Comparison of ENCODE assay signal across 15 cellular contexts in the genomic region with DNA sequence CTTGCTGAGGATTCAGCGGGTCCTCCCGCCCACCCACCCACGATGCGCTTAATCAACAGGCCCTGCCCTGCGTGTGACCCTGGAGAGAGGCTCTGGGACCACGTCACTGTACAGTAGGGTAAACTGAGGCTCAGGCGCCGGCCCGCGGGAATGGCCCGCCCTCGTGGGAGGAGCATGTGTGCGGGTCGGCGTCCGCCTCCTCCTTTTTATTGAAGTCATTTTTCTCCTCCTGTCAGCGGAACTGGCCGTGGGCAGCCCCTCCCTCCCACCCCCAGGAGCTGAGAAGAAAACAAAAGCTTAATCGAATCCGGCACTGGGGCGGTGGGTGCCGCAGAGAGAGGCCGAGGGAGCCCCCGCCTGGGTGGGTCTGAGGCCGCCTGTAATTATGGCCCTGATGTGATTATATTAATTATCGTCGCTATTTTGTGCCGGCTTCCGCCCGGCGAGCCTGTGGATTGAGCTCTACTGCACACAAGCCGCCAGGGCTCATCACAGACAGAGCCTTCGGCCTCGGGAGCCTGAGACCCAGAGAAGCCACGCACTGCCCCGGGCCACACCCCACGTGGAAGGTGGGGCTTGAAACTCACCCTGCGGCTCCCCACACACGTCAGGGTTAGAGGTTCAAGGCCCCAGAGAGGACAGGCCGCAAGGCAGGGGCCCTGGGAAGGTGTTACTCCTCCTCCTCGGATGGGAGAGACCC. TPM values are rescaled to one million over a fixed set of nuclear protein-coding genes. Genes with fewer than 3 reads are reported as not detected.
DNase-seq lines count a peak whose midpoint lies in the region; ATAC-seq and TF ChIP-seq lines count a peak whose summit lies in the region.
"Had no signal": no experiment of that assay in that cellular context is flagged by ENCODE, and none has a peak within 500 bp of the region (broad histone marks: within the 10 kb centered on the region; RNA-seq: fewer than 3 reads in every experiment).

No MANE protein-coding gene starts in this region.

- DNase-seq in COLO668 (lab: John Stamatoyannopoulos, UW; ENCODE audit: unreplicated experiment): peak; percentile 27
- peak; percentile 43 for DNase-seq in NCI-H1105 treated with DMSO at 0.1 percent for 48 hours (lab: John Stamatoyannopoulos, UW)
- DNase-seq in astrocyte of the hippocampus (ENCODE audit: low read depth, low spot score): peak; percentile 42
- DNase-seq in osteoblast (ENCODE audit: insufficient read length, low spot score, missing footprints): peak; percentile 88
- DNase-seq in NCI-H2171 (lab: John Stamatoyannopoulos, UW): no peak
- no peak for DNase-seq in NCI-H526 treated with DMSO at 0.1 percent for 48 hours (lab: John Stamatoyannopoulos, UW)
- DNase-seq: activated CD4-positive, CD25-positive, alpha-beta regulatory T cell treated with anti-CD3 and anti-CD28 coated beads, Interleukin-2, amount 50 U/mL, for 72 hours; hippocampal formation; NCI-H774; RPMI8226 had no signal

- H3K27ac ChIP-seq in osteoblast (ENCODE audit: low read depth, low read length): no peak overlapping the region
- H3K27ac ChIP-seq: KMS-11, psoas muscle had no signal

- no peak overlapping the region for H2AFZ ChIP-seq in osteoblast (ENCODE audit: low read length)

- ATAC-seq in HG03025 (IDR thresholded peaks at IDR 0.05; ENCODE audit: low FRiP score, unreplicated experiment): no peak
- ATAC-seq in HG02852 (IDR thresholded peaks at IDR 0.05; ENCODE audit: unreplicated experiment): no peak
- ATAC-seq: psoas muscle had no signal

- H3K27me3 ChIP-seq in osteoblast (ENCODE audit: insufficient read depth, low read length): peaks cover 15% of the 10 kb centered on the region

- H3K4me2 ChIP-seq in osteoblast (ENCODE audit: insufficient read depth, low read length): no peak overlapping the region
- H3K4me2 ChIP-seq: KMS-11 had no signal

- no peaks in the 10 kb centered on the region for H4K20me1 ChIP-seq in osteoblast (ENCODE audit: insufficient read depth, low read length)

- H3K36me3 ChIP-seq in osteoblast (ENCODE audit: insufficient read depth, low read length): no peaks in the 10 kb centered on the region

- H3K4me1 ChIP-seq in osteoblast (ENCODE audit: insufficient read depth, low read length): no peaks in the 10 kb centered on the region
- H3K4me1 ChIP-seq: psoas muscle had no signal

- H3K79me2 ChIP-seq in osteoblast (ENCODE audit: insufficient read depth, low read length): no peaks in the 10 kb centered on the region

- TF ChIP-seq CTCF in osteoblast (IDR thresholded peaks at IDR 0.05; ENCODE audit: extremely low read depth, low read depth, low read length): no peak

- H3K4me3 ChIP-seq in osteoblast (ENCODE audit: insufficient read depth, low read length): no peak overlapping the region
- H3K4me3 ChIP-seq: psoas muscle had no signal

- H3K9me3 ChIP-seq in osteoblast (ENCODE audit: low read depth, low read length): no peaks in the 10 kb centered on the region
- H3K9me3 ChIP-seq: psoas muscle had no signal

RNA-seq across cellular contexts. Expression of a gene that starts 7.0 kb away (rescaled TPM):
- total RNA-seq in osteoblast: not detected in 2 replicates

RNA-seq across cellular contexts. Expression of a gene that starts 57.4 kb away (rescaled TPM):
- total RNA-seq in osteoblast: 10.9 and 14.8 TPM in 2 replicates

RNA-seq across cellular contexts. Expression of a gene that starts 58.8 kb away (rescaled TPM):
- total RNA-seq in osteoblast: 0.36 and 1.5 TPM in 2 replicates
- total RNA-seq: T-helper 2 cell treated with Interferon-gamma antibody and Interleukin-4, amounts not matched to agents 100 ng/mL and 5 ng/mL, for 36 hours had no signal

Comparison
In these comparisons a context has a peak if more than half of its experiments do, and no peak if none do; other contexts are left out.
1. DNase-seq: peak in COLO668 (single experiment), NCI-H1105 treated with DMSO at 0.1 percent for 48 hours (single experiment), astrocyte of the hippocampus (single experiment) and osteoblast (single experiment); none in NCI-H2171 (single experiment) and NCI-H526 treated with DMSO at 0.1 percent for 48 hours (single experiment).